13 cellular contexts compared by ENCODE assay signal in the genomic region with DNA sequence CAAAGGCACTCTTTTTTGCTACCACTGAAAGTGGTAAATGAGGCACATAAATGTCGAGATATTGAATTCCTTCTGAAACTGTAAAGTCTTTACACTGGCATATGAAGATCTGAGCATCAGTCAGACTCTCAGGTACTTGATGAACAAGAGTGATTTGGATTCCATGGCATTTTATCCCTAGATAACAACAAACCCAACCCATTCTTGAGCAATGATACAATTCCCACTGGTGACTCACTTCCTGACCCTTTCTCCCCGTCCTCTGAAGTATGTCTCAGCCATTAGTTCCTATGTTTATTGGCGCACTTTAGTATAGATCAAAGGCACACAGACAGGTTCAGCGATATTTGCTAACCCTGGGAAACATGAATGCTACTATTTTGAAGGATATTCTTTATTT.
"Had no signal": no experiment of that assay in that cellular context is flagged by ENCODE, and none has a peak within 500 bp of the region (broad histone marks: within the 10 kb centered on the region; RNA-seq: fewer than 3 reads in every experiment).

No MANE protein-coding gene starts in this region.

- H3K36me3 ChIP-seq: ascending aorta, esophagus muscularis mucosa, neural progenitor cell, pancreas, stomach, thoracic aorta had no signal

- H3K27me3 ChIP-seq: ascending aorta, esophagus muscularis mucosa, neural progenitor cell, pancreas, stomach had no signal

- H3K4me3 Mint-ChIP-seq: activated naive CD8-positive, alpha-beta T cell treated with anti-CD3 and anti-CD28 coated beads, Interleukin-2, amount 50 U/mL, for 24 hours; mesothelial cell of epicardium; neural progenitor cell had no signal

- H3K4me1 ChIP-seq: ascending aorta, esophagus muscularis mucosa, pancreas, stomach had no signal

- H3K4me1 Mint-ChIP-seq: activated naive CD8-positive, alpha-beta T cell treated with anti-CD3 and anti-CD28 coated beads, Interleukin-2, amount 50 U/mL, for 24 hours; mesothelial cell of epicardium had no signal

- H3K4me2 ChIP-seq: neural progenitor cell had no signal

- FAIRE-seq: islet of Langerhans had no signal

- H3K36me3 Mint-ChIP-seq: mesothelial cell of epicardium, neural progenitor cell had no signal

- DNase-seq: activated CD4-positive, alpha-beta T cell treated with anti-CD3 and anti-CD28 coated beads for 4 hours; activated CD8-positive, alpha-beta memory T cell treated with anti-CD3 and anti-CD28 coated beads for 24 hours; activated naive CD4-positive, alpha-beta T cell treated with Interleukin-2 at 50 U/mL for 16 hours; activated naive CD8-positive, alpha-beta T cell treated with anti-CD3 and anti-CD28 coated beads, Interleukin-2, amount 50 U/mL, for 24 hours; pancreas; stimulated activated CD4-positive, alpha-beta T cell treated with anti-CD3 and anti-CD28 coated beads, Interleukin-4, amount 100 ng/mL, for 4 hours; stomach had no signal

- ATAC-seq: activated naive CD8-positive, alpha-beta T cell treated with anti-CD3 and anti-CD28 coated beads, Interleukin-2, amount 50 U/mL, for 24 hours; pancreas had no signal

- H3K4me3 ChIP-seq: ascending aorta, esophagus muscularis mucosa, neural progenitor cell, pancreas, stomach, thoracic aorta had no signal

- H3K9me3 Mint-ChIP-seq: mesothelial cell of epicardium, neural progenitor cell had no signal

- H3K9ac ChIP-seq: neural progenitor cell had no signal

- H3K27ac ChIP-seq: ascending aorta, esophagus muscularis mucosa, neural progenitor cell, pancreas, stomach, thoracic aorta had no signal

- H3K27ac Mint-ChIP-seq: activated naive CD8-positive, alpha-beta T cell treated with anti-CD3 and anti-CD28 coated beads, Interleukin-2, amount 50 U/mL, for 24 hours; mesothelial cell of epicardium; neural progenitor cell had no signal

- H2AFZ ChIP-seq: neural progenitor cell had no signal

- H3K9me3 ChIP-seq: ascending aorta, esophagus muscularis mucosa, pancreas, thoracic aorta had no signal

- H3K27me3 Mint-ChIP-seq: activated naive CD8-positive, alpha-beta T cell treated with anti-CD3 and anti-CD28 coated beads, Interleukin-2, amount 50 U/mL, for 24 hours had no signal
